ENCODE assay signal across 31 cellular contexts in the genomic region with DNA sequence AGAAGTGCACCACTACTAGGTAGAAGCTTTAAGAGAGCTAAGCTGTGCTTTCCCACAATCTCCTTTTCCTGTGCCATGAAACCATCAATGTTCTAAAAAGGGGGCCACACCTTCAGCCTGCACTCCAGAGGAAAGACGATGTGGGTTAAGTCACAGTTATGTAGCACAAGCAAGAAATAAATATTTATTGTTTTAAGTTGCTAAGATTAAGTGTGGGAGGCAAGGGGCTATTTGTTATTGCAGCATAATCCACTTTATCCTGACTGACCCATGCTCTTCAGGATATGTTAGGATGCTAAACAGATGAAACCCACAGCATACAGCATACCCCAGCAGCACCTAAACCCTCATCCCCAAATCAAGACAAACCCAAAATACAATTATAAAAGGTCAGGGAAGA.
DNase-seq lines count a peak whose midpoint lies in the region; ATAC-seq, FAIRE-seq and TF ChIP-seq lines count a peak whose summit lies in the region.
"Had no signal": no experiment of that assay in that cellular context is flagged by ENCODE, and none has a peak within 500 bp of the region (broad histone marks: within the 10 kb centered on the region; RNA-seq: fewer than 3 reads in every experiment).

No MANE protein-coding gene starts in this region.

- no peak for FAIRE-seq in HepG2 (lab: Jason Lieb, UNC)
- no peak for FAIRE-seq in K562 (lab: Jason Lieb, UNC)
- FAIRE-seq: A204.1, A549, D721Med had no signal

- no peak for TF ChIP-seq RAD21 in HepG2 (CRISPR knock-in tag; IDR thresholded peaks at IDR 0.05)
- TF ChIP-seq RAD21 in K562 (CRISPR knock-in tag; conservative IDR thresholded peaks at IDR 0.05 in 1 of 2, IDR thresholded peaks at IDR 0.05 in 1 of 2) = no peak

- H2AFZ ChIP-seq in HepG2 (ENCODE audit: low read length) (no peak overlapping the region), K562 (ENCODE audit: low read depth, low read length) (no peak overlapping the region)

- H3K9ac ChIP-seq in HepG2 (ENCODE audit: insufficient read depth, low read depth, low read length) (no peak overlapping the region), K562 (ENCODE audit: insufficient read depth in 1 of 2, low read depth in 2 of 2, low read length in 2 of 2) (no peak overlapping the region)
- H3K9ac ChIP-seq: BLaER1; BLaER1 treated with 17β-estradiol and CSF1 and Interleukin-3, amounts not matched to agents 10 nM and 100 nM had no signal

- CTCF ChIA-PET in HepG2 (lab: Yijun Ruan, JAX; ENCODE audit: low intra/inter-chr PET ratio, low total read pairs) (no interaction called here), K562 (lab: Yijun Ruan, JAX; ENCODE audit: low intra/inter-chr PET ratio) (interaction anchor here (0.5 kb wide), 1 partner anchor 764 kb away, joined by 3 read pairs; no protein-coding TSS in a partner anchor)

- POLR2A ChIA-PET in HepG2 (lab: Yijun Ruan, JAX) = no interaction called here
- POLR2A ChIA-PET in K562 (lab: Yijun Ruan, JAX) = interaction anchor here (0.6 kb wide), 1 partner anchor 19 kb away, joined by 3 read pairs; no protein-coding TSS in a partner anchor

- no peak for TF ChIP-seq POLR2A in HepG2 (IDR thresholded peaks at IDR 0.05; ENCODE audit: insufficient read depth in 1 of 2, low read depth in 2 of 2, low read length in 2 of 2)
- TF ChIP-seq POLR2A in right lobe of liver (IDR thresholded peaks at IDR 0.05) = no peak
- TF ChIP-seq POLR2A in K562 (conservative IDR thresholded peaks at IDR 0.05) = no peak

- WGBS in HepG2 (ENCODE audit: low lambda C conversion rate) = 0% methylated on average over 1 of the region's 1 CpG
- 50% methylated on average over 1 of the region's 1 CpG for WGBS in right lobe of liver (ENCODE audit: insufficient coverage, low coverage, low lambda C conversion rate, missing lambda C conversion rate)
- WGBS in K562 (ENCODE audit: insufficient coverage, low coverage, missing lambda C conversion rate) = 0% methylated on average over 1 of the region's 1 CpG

- no peaks in the 10 kb centered on the region for H3K36me3 ChIP-seq in HepG2 (replicated peaks in 1 of 2; ENCODE audit: control insufficient read depth in 1 of 2, insufficient read depth in 2 of 2, low read length in 2 of 2)
- H3K36me3 ChIP-seq in right lobe of liver = no peaks in the 10 kb centered on the region
- H3K36me3 ChIP-seq in K562 (ENCODE audit: control insufficient read depth, insufficient read depth, low read length) = no peaks in the 10 kb centered on the region
- H3K36me3 ChIP-seq: BE2C, BLaER1 had no signal

- H3K4me1 ChIP-seq in HepG2 (ENCODE audit: insufficient read depth, low read length) = no peaks in the 10 kb centered on the region
- H3K4me1 ChIP-seq in right lobe of liver = no peaks in the 10 kb centered on the region
- H3K4me1 ChIP-seq in K562 (replicated peaks in 1 of 2; ENCODE audit: control insufficient read depth in 2 of 2, insufficient read depth in 2 of 2, low read length in 2 of 2) = no peaks in the 10 kb centered on the region
- H3K4me1 ChIP-seq: A549, BE2C, Caco-2 had no signal

- intact Hi-C loops in HepG2 (cut with micrococcal nuclease; ENCODE audit: unreplicated experiment) = no loop called here
- intact Hi-C loops in right lobe of liver (cut with DNase I) = no loop called here
- intact Hi-C loops in K562 (cut with micrococcal nuclease) = no loop called here

- H4K20me1 ChIP-seq in HepG2 (ENCODE audit: insufficient read depth, low read length) (no peaks in the 10 kb centered on the region), K562 (replicated peaks; ENCODE audit: control insufficient read depth, insufficient read depth, low read length) (no peaks in the 10 kb centered on the region)
- H4K20me1 ChIP-seq: BLaER1; BLaER1 treated with 17β-estradiol and CSF1 and Interleukin-3, amounts not matched to agents 10 nM and 100 nM had no signal

- no peaks in the 10 kb centered on the region for H3K27me3 ChIP-seq in HepG2 (ENCODE audit: control insufficient read depth in 1 of 2, insufficient read depth in 2 of 2, low read length in 2 of 2)
- H3K27me3 ChIP-seq in right lobe of liver = no peaks in the 10 kb centered on the region
- H3K27me3 ChIP-seq in K562 (ENCODE audit: control insufficient read depth in 2 of 2, insufficient read depth in 2 of 2, low read length in 2 of 2) = no peaks in the 10 kb centered on the region
- H3K27me3 ChIP-seq: BE2C; BLaER1; BLaER1 treated with 17β-estradiol and CSF1 and Interleukin-3, amounts not matched to agents 10 nM and 100 nM had no signal

- H3K9me3 ChIP-seq in HepG2 (ENCODE audit: low read length) (no peaks in the 10 kb centered on the region), right lobe of liver (no peaks in the 10 kb centered on the region), K562 (replicated peaks; ENCODE audit: control insufficient read depth, insufficient read depth, low read depth, low read length) (no peaks in the 10 kb centered on the region)
- H3K9me3 ChIP-seq: A549, BE2C, BLaER1, Caco-2 had no signal

- no peak for ATAC-seq in HepG2
- no peak for ATAC-seq in right lobe of liver
- no peak for ATAC-seq in K562
- ATAC-seq in HG02970 (IDR thresholded peaks at IDR 0.05; ENCODE audit: low FRiP score, unreplicated experiment) = no peak
- ATAC-seq: A549; CD8-positive, alpha-beta T cell had no signal

- TF ChIP-seq EP300 in HepG2 (IDR thresholded peaks at IDR 0.05; ENCODE audit: low read depth in 2 of 2, low read length in 2 of 2) = no peak
- TF ChIP-seq EP300 in HepG2 (CRISPR knock-in tag; IDR thresholded peaks at IDR 0.05; ENCODE audit: borderline replicate concordance) = no peak
- TF ChIP-seq EP300 in K562 (IDR thresholded peaks at IDR 0.05; ENCODE audit: low read length) = no peak

- H3K9me1 ChIP-seq in K562 (ENCODE audit: control insufficient read depth, insufficient read depth, low read length) = no peaks in the 10 kb centered on the region

- no peak overlapping the region for H3K4me2 ChIP-seq in HepG2 (ENCODE audit: low read depth, low read length)
- no peak overlapping the region for H3K4me2 ChIP-seq in K562 (ENCODE audit: insufficient read depth, low read length)
- H3K4me2 ChIP-seq: A549; BLaER1; BLaER1 treated with 17β-estradiol and CSF1 and Interleukin-3, amounts not matched to agents 10 nM and 100 nM had no signal

- TF ChIP-seq CTCF in HepG2 (CRISPR knock-in tag; IDR thresholded peaks at IDR 0.05) = no peak
- no peak for TF ChIP-seq CTCF in right lobe of liver (IDR thresholded peaks at IDR 0.05)
- no peak for TF ChIP-seq CTCF in K562 (IDR thresholded peaks at IDR 0.05 in 2 of 3, conservative IDR thresholded peaks at IDR 0.05 in 1 of 3; ENCODE audit: insufficient read depth in 2 of 3, low read depth in 1 of 3, low read length in 3 of 3)

- DNase-seq in HepG2 (ENCODE audit: low spot score) (no peak), right lobe of liver (no peak), K562 (ENCODE audit: extremely low read depth in 1 of 4, low spot score in 3 of 4) (no peak)
- DNase-seq: 8988T; ACHN; AML-193; BE2C; C1 segment of cervical spinal cord; Caco-2; Calu3; CD4-positive, alpha-beta memory T cell; CD4-positive, alpha-beta T cell; CD4-positive, CD25-positive, alpha-beta regulatory T cell; CD8-positive, alpha-beta memory T cell; CD8-positive, alpha-beta T cell; COR-L47; DMS 273 treated with DMSO at 0.1 percent for 48 hours; DMS153; DMS53; DMS79; DMS79 treated with DMSO at 0.1 percent for 48 hours; DND-41; EL had no signal

- BruUV-seq in HepG2 (replicated peaks; lab: Mats Ljungman, UMichigan) = no TSS peak
- BruUV-seq in K562 (replicated peaks; lab: Mats Ljungman, UMichigan) = no TSS peak

- in situ Hi-C loops in HepG2 (cut with HindIII; ENCODE audit: extremely low pct_ligation_motif_present, low pct_unique_long_range_greater_than_20kb) = no loop called here
- in situ Hi-C loops in K562 (cut with MboI) = no loop called here

- H3K27ac ChIP-seq in HepG2 (ENCODE audit: extremely low read length, insufficient read depth, low read length) (no peak overlapping the region), right lobe of liver (no peak overlapping the region), K562 (ENCODE audit: extremely low read depth, low read depth, low read length) (no peak overlapping the region)
- H3K27ac ChIP-seq: 22Rv1; A549; BLaER1; BLaER1 treated with 17β-estradiol and CSF1 and Interleukin-3, amounts not matched to agents 10 nM and 100 nM; C4-2B had no signal

- no peak overlapping the region for H3K4me3 ChIP-seq in HepG2 (replicated peaks in 1 of 3; ENCODE audit: insufficient read depth in 1 of 3, low read depth in 2 of 3, low read length in 3 of 3)
- no peak overlapping the region for H3K4me3 ChIP-seq in right lobe of liver
- H3K4me3 ChIP-seq in K562 = no peak overlapping the region
- H3K4me3 ChIP-seq: A549; BLaER1; BLaER1 treated with 17β-estradiol and CSF1 and Interleukin-3, amounts not matched to agents 10 nM and 100 nM had no signal

- no peaks in the 10 kb centered on the region for H3K79me2 ChIP-seq in HepG2 (ENCODE audit: insufficient read depth, low read length)
- H3K79me2 ChIP-seq in K562 (ENCODE audit: control insufficient read depth, insufficient read depth, low read length) = no peaks in the 10 kb centered on the region

TF ChIP-seq in HepG2, 621 proteins besides CTCF, POLR2A, EP300 and RAD21:
- TF ChIP-seq ZFP36L2 (CRISPR knock-in tag; IDR thresholded peaks at IDR 0.05) = no peak
- peak; percentile 66; the same call in 1 of the 2 replicates for TF ChIP-seq ZNF12 (CRISPR knock-in tag; IDR thresholded peaks at IDR 0.05)

TF ChIP-seq in K562, 482 proteins besides CTCF, POLR2A, EP300 and RAD21 (continues in another document):
- TF ChIP-seq ZNF12 (CRISPR knock-in tag; IDR thresholded peaks at IDR 0.05) = peak; percentile 56; the same call in 1 of the 2 replicates
